16 cellular contexts compared by ENCODE assay signal in genomic region chr6:16671302-16672289, GRCh38.
DNase-seq lines count a peak whose midpoint lies in the region; ATAC-seq, FAIRE-seq and TF ChIP-seq lines count a peak whose summit lies in the region.
"Had no signal": no experiment of that assay in that cellular context is flagged by ENCODE, and none has a peak within 500 bp of the region (broad histone marks: within the 10 kb centered on the region; RNA-seq: fewer than 3 reads in every experiment).

No MANE protein-coding gene starts in this region.

- H3K27me3 Mint-ChIP-seq in T-helper 1 cell treated with Interleukin-12 subunit alpha and Interleukin-12 subunit beta and Interleukin-4 antibody, amounts not matched to agents 30 μg/mL and 1 μg/mL, for 36 hours (ENCODE audit: low read depth), result no peaks in the 10 kb centered on the region

- peaks cover 59% of the 10 kb centered on the region for H3K4me1 Mint-ChIP-seq in T-helper 1 cell treated with Interleukin-12 subunit alpha and Interleukin-12 subunit beta and Interleukin-4 antibody, amounts not matched to agents 30 μg/mL and 1 μg/mL, for 36 hours (ENCODE audit: low read depth)

- no peak overlapping the region for H3K4me3 Mint-ChIP-seq in T-helper 1 cell treated with Interleukin-12 subunit alpha and Interleukin-12 subunit beta and Interleukin-4 antibody, amounts not matched to agents 30 μg/mL and 1 μg/mL, for 36 hours

- no peak overlapping the region for H2AK5ac ChIP-seq in H1 (ENCODE audit: low read depth, low read length)

- H3K18ac ChIP-seq in H1 (ENCODE audit: extremely low read depth, low read length), result no peak overlapping the region

- no peak overlapping the region for H3K9ac ChIP-seq in H1 (replicated peaks in 1 of 4; ENCODE audit: extremely low read depth in 1 of 4, low read depth in 3 of 4, low read length in 3 of 4)

- H3K27me3 ChIP-seq in SJSA1 (replicated peaks) (no peaks in the 10 kb centered on the region), H1 (replicated peaks in 1 of 4; ENCODE audit: control insufficient read depth in 3 of 4, extremely low read depth in 1 of 4, insufficient read depth in 3 of 4, low read length in 3 of 4) (no peaks in the 10 kb centered on the region), small intestine (ENCODE audit: control insufficient read depth in 2 of 2, insufficient read depth in 2 of 2, low read length in 2 of 2) (no peaks in the 10 kb centered on the region)
- H3K27me3 ChIP-seq: tibial artery had no signal

- H4K8ac ChIP-seq in H1 (ENCODE audit: extremely low read depth, insufficient read depth, low read length), result no peak overlapping the region

- H3K14ac ChIP-seq in H1 (ENCODE audit: insufficient read length), result no peak overlapping the region

- no peaks in the 10 kb centered on the region for H4K20me1 ChIP-seq in H1 (replicated peaks in 1 of 2; ENCODE audit: control insufficient read depth in 1 of 2, insufficient read depth in 2 of 2, low read length in 2 of 2)

- no peaks in the 10 kb centered on the region for H3K23me2 ChIP-seq in H1 (ENCODE audit: low read depth, low read length)

- no peak overlapping the region for H3K56ac ChIP-seq in H1 (replicated peaks; ENCODE audit: insufficient read length, low read depth, low read length)

- H3K79me1 ChIP-seq in H1 (ENCODE audit: low read depth, low read length), result no peaks in the 10 kb centered on the region

- no peak overlapping the region for H2BK20ac ChIP-seq in H1 (ENCODE audit: low read length)

- no peak overlapping the region for H3K4me3 ChIP-seq in SJSA1
- H3K4me3 ChIP-seq in H1 (ENCODE audit: extremely low read depth in 1 of 4, insufficient read depth in 2 of 4, low read depth in 3 of 4, low read length in 4 of 4), result no peak overlapping the region
- no peak overlapping the region for H3K4me3 ChIP-seq in small intestine (ENCODE audit: low read depth in 1 of 2, low read length in 2 of 2)
- H3K4me3 ChIP-seq: tibial artery had no signal

- no peak for TF ChIP-seq EP300 in H1 (IDR thresholded peaks at IDR 0.05; ENCODE audit: borderline replicate concordance in 1 of 2, low read depth in 2 of 2, low read length in 2 of 2)

- no peak overlapping the region for H2BK5ac ChIP-seq in H1 (ENCODE audit: low read depth, low read length)

- CTCF ChIA-PET in H1 (lab: Charles Lee; ENCODE audit: partially characterized antibody), result interaction anchor here (0.9 kb wide), 1 partner anchor 340 kb away, joined by 3 read pairs; no protein-coding TSS in a partner anchor

- WGBS in H1 (ENCODE audit: extremely low coverage in 1 of 2, insufficient coverage in 1 of 2, insufficient read length in 1 of 2, insufficient replicate concordance in 2 of 2, low coverage in 1 of 2, low lambda C conversion rate in 2 of 2, missing lambda C conversion rate in 1 of 2), 2 experiments, result 78% methylated on average over 6 of the region's 6 CpGs; no CpG with 5 or more reads in 1 of the 2 experiments
- WGBS in small intestine, 3 donors, result 75 to 81% (median 78%) methylated on average over 6 of the region's 6 CpGs

- no peaks in the 10 kb centered on the region for H3K9me3 Mint-ChIP-seq in T-helper 1 cell treated with Interleukin-12 subunit alpha and Interleukin-12 subunit beta and Interleukin-4 antibody, amounts not matched to agents 30 μg/mL and 1 μg/mL, for 36 hours

- ATAC-seq in GM19395 (IDR thresholded peaks at IDR 0.05; ENCODE audit: unreplicated experiment) (no peak), GM19324 (IDR thresholded peaks at IDR 0.05; ENCODE audit: low FRiP score, unreplicated experiment) (no peak)
- ATAC-seq: HCT116 had no signal

- H4K91ac ChIP-seq in H1 (replicated peaks; ENCODE audit: insufficient read length, low read length), result no peak overlapping the region

- H3K23ac ChIP-seq in H1 (ENCODE audit: insufficient read length), result no peak overlapping the region

- H2BK120ac ChIP-seq in H1 (replicated peaks; ENCODE audit: low read depth, low read length), result no peak overlapping the region

- no peak overlapping the region for H2BK12ac ChIP-seq in H1 (ENCODE audit: low read depth, low read length)

- H3K27ac ChIP-seq in SJSA1 (peak overlapping the region; percentile 11; the same call in 1 of the 2 replicates), H1 (ENCODE audit: low read depth, low read length) (no peak overlapping the region), small intestine (ENCODE audit: low read depth in 1 of 2, low read length in 1 of 2) (no peak overlapping the region)

- no peak overlapping the region for H2AFZ ChIP-seq in H1 (ENCODE audit: low read length)

- H3K4ac ChIP-seq in H1 (replicated peaks; ENCODE audit: insufficient read length, low read depth, low read length), result no peak overlapping the region

- DNase-seq in T-helper 1 cell, result no peak
- no peak for DNase-seq in SJSA1 (ENCODE audit: low read depth in 1 of 2, low spot score in 2 of 2)
- no peak for DNase-seq in H1 (ENCODE audit: low read depth in 1 of 2, low spot score in 2 of 2)
- peak; percentile 26 for DNase-seq in small intestine
- no peak for DNase-seq in NK-92 (lab: John Stamatoyannopoulos, UW; ENCODE audit: unreplicated experiment)
- DNase-seq: activated CD8-positive, alpha-beta memory T cell treated with anti-CD3 and anti-CD28 coated beads, Interleukin-2, amount 50 U/mL, for 48 hours; KG1; NCI-H2081; OCI-M1; T1000; tibial artery had no signal

- H3K27ac Mint-ChIP-seq in T-helper 1 cell treated with Interleukin-12 subunit alpha and Interleukin-12 subunit beta and Interleukin-4 antibody, amounts not matched to agents 30 μg/mL and 1 μg/mL, for 36 hours, result peak overlapping the region; percentile 95

- no peak overlapping the region for H2BK15ac ChIP-seq in H1 (ENCODE audit: low read length)

- no peak for TF ChIP-seq RAD21 in H1 (IDR thresholded peaks at IDR 0.05 in 1 of 2, conservative IDR thresholded peaks at IDR 0.05 in 1 of 2; ENCODE audit: low read depth in 2 of 2, low read length in 2 of 2)

- no peak for FAIRE-seq in H1 (lab: Jason Lieb, UNC)
- FAIRE-seq in small intestine (lab: Jason Lieb, UNC), result no peak
- FAIRE-seq: A204.1 had no signal

- H4K5ac ChIP-seq in H1 (ENCODE audit: insufficient read length, low read depth, low read length), result no peak overlapping the region

- H3K9me3 ChIP-seq in SJSA1 (replicated peaks) (no peaks in the 10 kb centered on the region), H1 (ENCODE audit: insufficient read depth in 2 of 2, low read depth in 1 of 2, low read length in 1 of 2) (no peaks in the 10 kb centered on the region), small intestine (ENCODE audit: control insufficient read depth, low read depth) (no peaks in the 10 kb centered on the region)
- H3K9me3 ChIP-seq: tibial artery had no signal

- H3K36me3 Mint-ChIP-seq in T-helper 1 cell treated with Interleukin-12 subunit alpha and Interleukin-12 subunit beta and Interleukin-4 antibody, amounts not matched to agents 30 μg/mL and 1 μg/mL, for 36 hours (ENCODE audit: low read depth), result peaks cover 43% of the 10 kb centered on the region

- H3K4me1 ChIP-seq in SJSA1 (replicated peaks) (peaks cover 67% of the 10 kb centered on the region), H1 (replicated peaks in 1 of 4; ENCODE audit: control insufficient read depth in 3 of 4, insufficient read depth in 4 of 4, low read length in 3 of 4) (peaks cover 0 to 4% (median 2%) of the 10 kb centered on the region in 4 experiments; a peak in 2 of 7 replicates), small intestine (ENCODE audit: control insufficient read depth in 2 of 2, insufficient read depth in 1 of 2, low read depth in 1 of 2, low read length in 1 of 2) (peaks cover 2 to 14% of the 10 kb centered on the region in 2 donors)

- POLR2A ChIA-PET in H1 (lab: Charles Lee; ENCODE audit: partially characterized antibody), result no interaction called here

- no peaks in the 10 kb centered on the region for H3K36me3 ChIP-seq in SJSA1
- no peaks in the 10 kb centered on the region for H3K36me3 ChIP-seq in H1 (ENCODE audit: control insufficient read depth in 2 of 4, insufficient read depth in 4 of 4, low read length in 3 of 4)
- no peaks in the 10 kb centered on the region for H3K36me3 ChIP-seq in small intestine (ENCODE audit: control insufficient read depth in 2 of 2, insufficient read depth in 2 of 2, low read length in 2 of 2)
- H3K36me3 ChIP-seq: tibial artery had no signal

- H3K79me2 ChIP-seq in H1 (ENCODE audit: control insufficient read depth in 1 of 2, insufficient read depth in 2 of 2, low read length in 2 of 2), result no peaks in the 10 kb centered on the region

- no peak for TF ChIP-seq CTCF in H1 (IDR thresholded peaks at IDR 0.05; ENCODE audit: control extremely low read depth in 1 of 3, insufficient read depth in 1 of 3, low read depth in 1 of 3, low read length in 3 of 3)

- no peak overlapping the region for H3K4me2 ChIP-seq in H1 (ENCODE audit: insufficient read depth in 1 of 2, low read depth in 2 of 2, low read length in 2 of 2)

- no peak for TF ChIP-seq POLR2A in H1 (IDR thresholded peaks at IDR 0.05; ENCODE audit: control extremely low read depth in 1 of 2, low read depth in 2 of 2, low read length in 2 of 2)

TF ChIP-seq in H1, 55 proteins besides CTCF, POLR2A, EP300 and RAD21:
- no peak for TF ChIP-seq POU5F1 (IDR thresholded peaks at IDR 0.05; ENCODE audit: low read depth, low read length)
- no peak for TF ChIP-seq CBX5 (IDR thresholded peaks at IDR 0.05; ENCODE audit: low read depth, low read length)
- no peak for TF ChIP-seq SP2 (IDR thresholded peaks at IDR 0.05; ENCODE audit: low read length)
- TF ChIP-seq POLR2AphosphoS5 (IDR thresholded peaks at IDR 0.05; ENCODE audit: low read depth, low read length), result no peak
- TF ChIP-seq SAP30 (IDR thresholded peaks at IDR 0.05; ENCODE audit: insufficient read depth, insufficient replicate concordance, low read length), result no peak
- TF ChIP-seq HDAC6 (IDR thresholded peaks at IDR 0.05; ENCODE audit: low read depth, low read length), result no peak
- TF ChIP-seq CEBPB (IDR thresholded peaks at IDR 0.05; ENCODE audit: low read depth, low read length), result 0 out of 2 replicates have a peak, but pooled peaks have one; percentile 23
